8 cellular contexts compared by ENCODE assay signal in genomic region chr17:8209909-8210760, GRCh38. TPM values are rescaled to one million over a fixed set of nuclear protein-coding genes. Genes with fewer than 3 reads are reported as not detected.
DNase-seq lines count a peak whose midpoint lies in the region; ATAC-seq and TF ChIP-seq lines count a peak whose summit lies in the region.

Gene AURKB (minus strand): TSS chr17:8210575. CDS start chr17:8210224, 351 bp downstream.

- no peaks in the 10 kb centered on the region for H3K9me3 ChIP-seq in upper lobe of right lung

- H3K27ac ChIP-seq in upper lobe of right lung, result peak within 1 kb of the TSS; percentile 81

- ATAC-seq in HG02642 (IDR thresholded peaks at IDR 0.05; ENCODE audit: poor library complexity, unreplicated experiment), result peak; percentile 88
- ATAC-seq in upper lobe of right lung, result peak; percentile 98

- intact Hi-C loops in cardiac septum (cut with DNase I) (no loop called here), posterior cingulate gyrus (cut with DNase I) (no loop called here), upper lobe of right lung (cut with DNase I) (no loop called here)

- peak within 1 kb of the TSS; percentile 74 for H3K4me3 ChIP-seq in upper lobe of right lung

- H3K27me3 ChIP-seq in upper lobe of right lung, result no peaks in the 10 kb centered on the region

- peaks cover 4% of the 10 kb centered on the region for H3K4me1 ChIP-seq in upper lobe of right lung

- TF ChIP-seq POLR2A in GM10847 (IDR thresholded peaks at IDR 0.05; ENCODE audit: extremely low read depth, insufficient read length), result peak; percentile 89

- no peaks in the 10 kb centered on the region for H3K36me3 ChIP-seq in upper lobe of right lung

- peak; percentile 96 for DNase-seq in NCI-H1105 treated with DMSO at 0.1 percent for 48 hours (lab: John Stamatoyannopoulos, UW)
- peak; percentile 95 for DNase-seq in SW480 (ENCODE audit: low spot score)
- DNase-seq in activated naive CD8-positive, alpha-beta T cell treated with anti-CD3 and anti-CD28 coated beads, Interleukin-2, amount 50 U/mL, for 16 hours (ENCODE audit: low read depth, low spot score), result peak; percentile 78
- peak; percentile 97 for DNase-seq in cardiac septum (ENCODE audit: low spot score)
- DNase-seq in posterior cingulate gyrus, result peak; percentile 82 to 99 (median 94)
- DNase-seq in upper lobe of right lung, result peak; percentile 93

- TF ChIP-seq CTCF in upper lobe of right lung (IDR thresholded peaks at IDR 0.05), result no peak

RNA-seq across cellular contexts. Expression of gene AURKB, which starts in this region (rescaled TPM):
- total RNA-seq in cardiac septum (0.83 TPM), upper lobe of right lung (1.4 TPM)

Comparison
In these comparisons a context has a peak if more than half of its experiments do, and no peak if none do; other contexts are left out.
1. Peak in every context shown above with its lines: DNase-seq, ATAC-seq, H3K4me3 ChIP-seq and H3K27ac ChIP-seq.
2. Peak in DNase-seq in cardiac septum; RNA of the gene not detected or under 1 TPM.